Comparison of ENCODE assay signal across 10 cellular contexts in the genomic region with DNA sequence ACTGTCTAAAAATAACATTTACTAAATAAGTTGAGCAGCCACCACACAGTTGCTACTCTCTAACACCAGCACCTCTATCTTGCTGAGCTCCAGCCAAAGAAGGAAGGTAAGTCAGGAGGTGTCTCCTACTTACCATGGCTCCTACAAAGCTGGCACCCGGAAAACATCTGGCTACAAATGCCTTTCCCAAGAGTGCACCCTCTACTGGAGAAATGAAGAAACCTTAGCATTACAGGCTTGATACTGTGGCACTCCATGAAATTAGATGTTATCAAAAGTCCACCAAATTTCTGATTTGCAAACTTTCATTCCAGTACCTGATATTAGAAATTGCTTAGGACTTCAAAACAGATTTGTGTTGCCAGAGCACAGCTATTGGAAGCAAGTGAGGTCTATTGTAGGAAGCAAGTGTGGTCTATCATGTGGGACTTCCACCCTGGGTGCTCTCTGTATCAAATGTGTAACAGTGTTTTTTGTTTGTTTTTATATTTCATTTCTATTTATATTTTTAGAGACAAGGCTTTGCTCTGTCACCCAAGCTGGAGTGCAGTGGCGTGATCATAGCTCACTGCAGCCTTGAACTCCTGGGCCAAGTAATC. TPM values are rescaled to one million over a fixed set of nuclear protein-coding genes. Genes with fewer than 3 reads are reported as not detected.
DNase-seq lines count a peak whose midpoint lies in the region; ATAC-seq and TF ChIP-seq lines count a peak whose summit lies in the region.
"Had no signal": no experiment of that assay in that cellular context is flagged by ENCODE, and none has a peak within 500 bp of the region (broad histone marks: within the 10 kb centered on the region; RNA-seq: fewer than 3 reads in every experiment).

No MANE protein-coding gene starts in this region.

- no peaks in the 10 kb centered on the region for H3K27me3 ChIP-seq in colonic mucosa
- H3K27me3 ChIP-seq: BLaER1 treated with 17β-estradiol and CSF1 and Interleukin-3, amounts not matched to agents 10 nM and 100 nM had no signal

- no peaks in the 10 kb centered on the region for H3K9me3 ChIP-seq in colonic mucosa

- DNase-seq in DMS53 (lab: John Stamatoyannopoulos, UW) (peak; percentile 65), DMS53 treated with DMSO at 0.1 percent for 48 hours (lab: John Stamatoyannopoulos, UW; ENCODE audit: unreplicated experiment) (no peak), Kasumi-1 (lab: John Stamatoyannopoulos, UW) (peak; percentile 32 to 61), colonic mucosa (peak; percentile 31), pons (ENCODE audit: low spot score) (peak; percentile 21)
- DNase-seq: NCI-H446 had no signal

- intact Hi-C loops in colonic mucosa (cut with DNase I): no loop called here

- no peak overlapping the region for H3K9ac ChIP-seq in colonic mucosa (ENCODE audit: low read depth in 2 of 2, low read length in 2 of 2)
- H3K9ac ChIP-seq: BLaER1 treated with 17β-estradiol and CSF1 and Interleukin-3, amounts not matched to agents 10 nM and 100 nM had no signal

- no peaks in the 10 kb centered on the region for H3K36me3 ChIP-seq in colonic mucosa
- H3K36me3 ChIP-seq: BLaER1 treated with 17β-estradiol and CSF1 and Interleukin-3, amounts not matched to agents 10 nM and 100 nM had no signal

- ATAC-seq in HG02642 (IDR thresholded peaks at IDR 0.05; ENCODE audit: poor library complexity, unreplicated experiment): no peak
- ATAC-seq in HG03095 (IDR thresholded peaks at IDR 0.05; ENCODE audit: unreplicated experiment): no peak
- no peak for ATAC-seq in GM18870 (IDR thresholded peaks at IDR 0.05; ENCODE audit: unreplicated experiment)

- no peak overlapping the region for H3K4me3 ChIP-seq in colonic mucosa
- H3K4me3 ChIP-seq: BLaER1 treated with 17β-estradiol and CSF1 and Interleukin-3, amounts not matched to agents 10 nM and 100 nM had no signal

- peak; percentile 43 for TF ChIP-seq CTCF in colonic mucosa (IDR thresholded peaks at IDR 0.05)

- H3K4me1 ChIP-seq in colonic mucosa: no peaks in the 10 kb centered on the region

- no peak overlapping the region for H3K27ac ChIP-seq in colonic mucosa
- H3K27ac ChIP-seq: BLaER1 treated with 17β-estradiol and CSF1 and Interleukin-3, amounts not matched to agents 10 nM and 100 nM had no signal

RNA-seq across cellular contexts. Expression of a gene that starts 25.7 kb away (rescaled TPM):
- total RNA-seq in colonic mucosa: 10 to 100 TPM; 28.1 to 59.4 TPM

RNA-seq across cellular contexts. Expression of a gene that starts 39.1 kb away (rescaled TPM):
- total RNA-seq in colonic mucosa: 10 to 100 TPM; 36.5 to 59.9 TPM
